ENCODE assay signal across 15 cellular contexts in the genomic region with DNA sequence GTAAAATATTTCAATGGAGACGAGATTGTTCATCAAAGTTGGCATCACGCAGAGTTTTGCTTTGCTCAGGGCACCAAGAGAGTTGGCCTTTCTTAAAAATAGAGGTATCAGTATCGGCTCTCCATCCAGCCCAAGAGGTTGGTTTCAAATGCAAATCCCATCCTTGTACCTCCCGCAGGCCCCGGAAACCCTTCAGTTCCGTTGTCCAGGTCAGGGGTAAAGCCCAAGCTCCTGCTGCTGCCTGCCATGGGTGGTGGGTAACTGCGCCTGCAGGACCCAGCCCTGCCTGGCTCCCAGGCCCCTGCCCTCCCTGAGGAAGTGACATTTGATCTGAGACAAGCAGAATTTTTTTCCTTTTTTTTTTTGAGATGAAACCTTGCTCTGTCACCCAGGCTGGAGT.
"Had no signal": no experiment of that assay in that cellular context is flagged by ENCODE, and none has a peak within 500 bp of the region (broad histone marks: within the 10 kb centered on the region; RNA-seq: fewer than 3 reads in every experiment).

No MANE protein-coding gene starts in this region.

- ATAC-seq: heart left ventricle; left cardiac atrium; psoas muscle; right lobe of liver; stimulated activated effector memory CD8-positive, alpha-beta T cell treated with anti-CD3 and anti-CD28 coated beads, Interleukin-12 subunit alpha, Interleukin-12 subunit beta, amount 100 ng/mL, for 72 hours had no signal

- DNase-seq: colonic mucosa; dermis blood vessel endothelial cell; effector CD4-positive, alpha-beta T cell; heart left ventricle; immature natural killer cell; left cardiac atrium; left ventricle myocardium inferior; mesenchymal stem cell; naive B cell; psoas muscle; retina; stimulated activated CD4-positive, alpha-beta T cell treated with anti-CD3 and anti-CD28 coated beads, Interleukin-4, amount 100 ng/mL, for 1 hour; stimulated activated CD8-positive, alpha-beta memory T cell treated with anti-CD3 and anti-CD28 coated beads, Interleukin-4, amount 100 ng/mL, for 48 hours had no signal
